Comparison of ENCODE assay signal across 1 cellular context in the genomic region with DNA sequence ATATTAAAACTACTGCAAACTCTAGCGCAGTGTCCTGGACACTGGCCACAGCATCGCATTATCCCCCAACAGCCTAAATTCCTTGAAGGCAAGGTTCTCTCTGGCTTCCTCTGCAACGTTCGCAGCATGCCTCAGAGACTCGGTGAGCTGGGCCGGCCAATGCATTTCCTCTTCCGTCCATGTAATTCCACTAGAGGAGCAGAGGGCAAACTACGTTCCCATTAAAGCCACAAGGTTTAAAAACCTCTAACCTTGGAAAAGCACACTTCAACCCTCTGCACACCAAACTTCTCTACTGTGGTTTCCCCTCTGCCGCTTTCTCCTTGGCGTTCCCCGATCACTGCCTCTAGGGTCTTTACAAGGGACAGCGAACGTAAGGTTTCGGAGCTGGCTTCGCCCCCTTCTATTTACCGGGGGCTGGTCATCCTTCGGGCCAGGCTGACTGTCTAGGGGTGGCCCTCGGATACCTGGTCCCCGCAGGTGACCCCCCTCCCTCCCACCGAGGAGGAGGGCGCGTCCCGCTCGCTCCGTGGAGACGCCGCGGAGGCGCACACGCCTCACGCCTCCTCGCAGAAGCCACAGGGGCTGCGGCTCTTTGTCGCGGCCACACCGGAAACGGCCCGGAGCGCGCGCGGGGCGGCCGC.
TF ChIP-seq lines count a peak whose summit lies in the region.

No MANE protein-coding gene starts in this region.

TF ChIP-seq in HepG2, 621 proteins besides CTCF, POLR2A, EP300 and RAD21 (continued from another document and continues in another):
- TF ChIP-seq ZNF609 (CRISPR knock-in tag; IDR thresholded peaks at IDR 0.05; ENCODE audit: borderline replicate concordance) = peak; percentile 34; the same call in 1 of the 2 replicates
- peak; percentile 19; the same call in 1 of the 2 replicates for TF ChIP-seq ZMYM3 (CRISPR knock-in tag; IDR thresholded peaks at IDR 0.05)
- peak; percentile 50; the same call in 1 of the 2 replicates for TF ChIP-seq ZNF782 (CRISPR knock-in tag; IDR thresholded peaks at IDR 0.05; ENCODE audit: borderline replicate concordance)
- TF ChIP-seq, protein P1, sequence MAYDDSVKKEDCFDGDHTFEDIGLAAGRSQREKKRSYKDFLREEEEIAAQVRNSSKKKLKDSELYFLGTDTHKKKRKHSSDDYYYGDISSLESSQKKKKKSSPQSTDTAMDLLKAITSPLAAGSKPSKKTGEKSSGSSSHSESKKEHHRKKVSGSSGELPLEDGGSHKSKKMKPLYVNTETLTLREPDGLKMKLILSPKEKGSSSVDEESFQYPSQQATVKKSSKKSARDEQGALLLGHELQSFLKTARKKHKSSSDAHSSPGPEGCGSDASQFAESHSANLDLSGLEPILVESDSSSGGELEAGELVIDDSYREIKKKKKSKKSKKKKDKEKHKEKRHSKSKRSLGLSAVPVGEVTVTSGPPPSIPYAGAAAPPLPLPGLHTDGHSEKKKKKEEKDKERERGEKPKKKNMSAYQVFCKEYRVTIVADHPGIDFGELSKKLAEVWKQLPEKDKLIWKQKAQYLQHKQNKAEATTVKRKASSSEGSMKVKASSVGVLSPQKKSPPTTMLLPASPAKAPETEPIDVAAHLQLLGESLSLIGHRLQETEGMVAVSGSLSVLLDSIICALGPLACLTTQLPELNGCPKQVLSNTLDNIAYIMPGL (CRISPR knock-in tag; IDR thresholded peaks at IDR 0.05; ENCODE audit: borderline replicate concordance in 1 of 2, low read depth in 1 of 2) = peak in 1 of 2 experiments; percentile 52; a peak in 2 of 4 replicates
- TF ChIP-seq KLF6 (CRISPR knock-in tag; IDR thresholded peaks at IDR 0.05) = 0 out of 2 replicates have a peak, but pooled peaks have one; percentile 3
- peak; percentile 52 for TF ChIP-seq AGO2 (optimal IDR thresholded peaks at IDR 0.05; ENCODE audit: low read depth, low read length)
- TF ChIP-seq HNF4A (CRISPR knock-in tag; IDR thresholded peaks at IDR 0.05) = no peak; the same call in none of the 2 replicates
- peak; percentile 87; the same call in 1 of the 2 replicates for TF ChIP-seq BRD4 (CRISPR knock-in tag; IDR thresholded peaks at IDR 0.05)
- TF ChIP-seq RXRB (CRISPR knock-in tag; IDR thresholded peaks at IDR 0.05; ENCODE audit: borderline replicate concordance) = 0 out of 2 replicates have a peak, but pooled peaks have one; percentile 26
- TF ChIP-seq, protein P2, sequence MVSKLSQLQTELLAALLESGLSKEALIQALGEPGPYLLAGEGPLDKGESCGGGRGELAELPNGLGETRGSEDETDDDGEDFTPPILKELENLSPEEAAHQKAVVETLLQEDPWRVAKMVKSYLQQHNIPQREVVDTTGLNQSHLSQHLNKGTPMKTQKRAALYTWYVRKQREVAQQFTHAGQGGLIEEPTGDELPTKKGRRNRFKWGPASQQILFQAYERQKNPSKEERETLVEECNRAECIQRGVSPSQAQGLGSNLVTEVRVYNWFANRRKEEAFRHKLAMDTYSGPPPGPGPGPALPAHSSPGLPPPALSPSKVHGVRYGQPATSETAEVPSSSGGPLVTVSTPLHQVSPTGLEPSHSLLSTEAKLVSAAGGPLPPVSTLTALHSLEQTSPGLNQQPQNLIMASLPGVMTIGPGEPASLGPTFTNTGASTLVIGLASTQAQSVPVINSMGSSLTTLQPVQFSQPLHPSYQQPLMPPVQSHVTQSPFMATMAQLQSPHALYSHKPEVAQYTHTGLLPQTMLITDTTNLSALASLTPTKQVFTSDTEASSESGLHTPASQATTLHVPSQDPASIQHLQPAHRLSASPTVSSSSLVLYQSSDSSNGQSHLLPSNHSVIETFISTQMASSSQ (IDR thresholded peaks at IDR 0.05; ENCODE audit: low read depth) = no peak
- TF ChIP-seq, protein P2 (CRISPR knock-in tag; IDR thresholded peaks at IDR 0.05; ENCODE audit: borderline replicate concordance) = no peak; the same call in 1 of the 2 replicates
- TF ChIP-seq BCLAF1 (IDR thresholded peaks at IDR 0.05) = no peak
- no peak for TF ChIP-seq MTF1 (CRISPR knock-in tag; IDR thresholded peaks at IDR 0.05)
- TF ChIP-seq, protein P3, sequence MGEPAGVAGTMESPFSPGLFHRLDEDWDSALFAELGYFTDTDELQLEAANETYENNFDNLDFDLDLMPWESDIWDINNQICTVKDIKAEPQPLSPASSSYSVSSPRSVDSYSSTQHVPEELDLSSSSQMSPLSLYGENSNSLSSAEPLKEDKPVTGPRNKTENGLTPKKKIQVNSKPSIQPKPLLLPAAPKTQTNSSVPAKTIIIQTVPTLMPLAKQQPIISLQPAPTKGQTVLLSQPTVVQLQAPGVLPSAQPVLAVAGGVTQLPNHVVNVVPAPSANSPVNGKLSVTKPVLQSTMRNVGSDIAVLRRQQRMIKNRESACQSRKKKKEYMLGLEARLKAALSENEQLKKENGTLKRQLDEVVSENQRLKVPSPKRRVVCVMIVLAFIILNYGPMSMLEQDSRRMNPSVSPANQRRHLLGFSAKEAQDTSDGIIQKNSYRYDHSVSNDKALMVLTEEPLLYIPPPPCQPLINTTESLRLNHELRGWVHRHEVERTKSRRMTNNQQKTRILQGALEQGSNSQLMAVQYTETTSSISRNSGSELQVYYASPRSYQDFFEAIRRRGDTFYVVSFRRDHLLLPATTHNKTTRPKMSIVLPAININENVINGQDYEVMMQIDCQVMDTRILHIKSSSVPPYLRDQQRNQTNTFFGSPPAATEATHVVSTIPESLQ (CRISPR knock-in tag; conservative IDR thresholded peaks at IDR 0.05) = no peak
- no peak for TF ChIP-seq ZNF253 (CRISPR knock-in tag; IDR thresholded peaks at IDR 0.05; ENCODE audit: borderline replicate concordance)
- TF ChIP-seq FOXC1 (CRISPR knock-in tag; IDR thresholded peaks at IDR 0.05; ENCODE audit: borderline replicate concordance) = peak; percentile 50; the same call in 1 of the 2 replicates
- no peak for TF ChIP-seq RBM22 (optimal IDR thresholded peaks at IDR 0.05; ENCODE audit: low read length)
- peak; percentile 77 for TF ChIP-seq MYC (CRISPR knock-in tag; IDR thresholded peaks at IDR 0.05; ENCODE audit: borderline replicate concordance)
- peak; percentile 60; the same call in 1 of the 2 replicates for TF ChIP-seq ZNF276 (CRISPR knock-in tag; IDR thresholded peaks at IDR 0.05; ENCODE audit: low read depth)
- TF ChIP-seq IRF2 (CRISPR knock-in tag; IDR thresholded peaks at IDR 0.05) = peak; percentile 52; the same call in 1 of the 2 replicates
- TF ChIP-seq POGK (CRISPR knock-in tag; conservative IDR thresholded peaks at IDR 0.05) = peak; percentile 79
- TF ChIP-seq NFRKB (IDR thresholded peaks at IDR 0.05) = no peak
- no peak for TF ChIP-seq LRRFIP1 (CRISPR knock-in tag; conservative IDR thresholded peaks at IDR 0.05)
- 0 out of 2 replicates have a peak, but pooled peaks have one; percentile 14 for TF ChIP-seq ZNF205 (CRISPR knock-in tag; IDR thresholded peaks at IDR 0.05)
- peak; percentile 35; the same call in 1 of the 2 replicates for TF ChIP-seq ZNF430 (CRISPR knock-in tag; IDR thresholded peaks at IDR 0.05)
- 0 out of 2 replicates have a peak, but pooled peaks have one; percentile 35 for TF ChIP-seq ZNF775 (CRISPR knock-in tag; IDR thresholded peaks at IDR 0.05; ENCODE audit: borderline replicate concordance)
- peak; percentile 41; the same call in 1 of the 2 replicates for TF ChIP-seq SPEN (CRISPR knock-in tag; IDR thresholded peaks at IDR 0.05; ENCODE audit: low read depth)
